In genomic region chr2:235746257-235746934, GRCh38 we compare ENCODE assay signal across 8 cellular contexts.
DNase-seq lines count a peak whose midpoint lies in the region; ATAC-seq and TF ChIP-seq lines count a peak whose summit lies in the region.

No MANE protein-coding gene starts in this region.

- H3K36me3 ChIP-seq in CD8-positive, alpha-beta T cell (ENCODE audit: insufficient read depth, low read length), result no peaks in the 10 kb centered on the region
- no peaks in the 10 kb centered on the region for H3K36me3 ChIP-seq in brain microvascular endothelial cell (replicated peaks)
- H3K36me3 ChIP-seq in spleen, result peaks cover 0 to 12% (median 0%) of the 10 kb centered on the region in 6 donors

- intact Hi-C loops in CD8-positive, alpha-beta T cell (cut with DNase I, micrococcal nuclease), result loop anchor here (1.0 to 10.0 kb wide), 4 partner anchors 150 to 1196 kb away; no protein-coding TSS in a partner anchor
- intact Hi-C loops in spleen (cut with DNase I; ENCODE audit: low total_unique reads), result loop anchor here (1.0 to 10.0 kb wide), 2 partner anchors 151 to 612 kb away; no protein-coding TSS in a partner anchor

- H3K9me3 Mint-ChIP-seq in CD8-positive, alpha-beta T cell, result no peaks in the 10 kb centered on the region

- in situ Hi-C loops in brain microvascular endothelial cell (cut with HindIII; ENCODE audit: low pct_ligation_motif_present, low sequenced_read_pairs), result no loop called here

- H3K27ac ChIP-seq in CD8-positive, alpha-beta T cell (ENCODE audit: low read depth, low read length), result no peak overlapping the region
- H3K27ac ChIP-seq in brain microvascular endothelial cell (no peak overlapping the region), spleen (no peak overlapping the region)

- H3K9me3 ChIP-seq in CD8-positive, alpha-beta T cell (ENCODE audit: low read length), result no peaks in the 10 kb centered on the region
- no peaks in the 10 kb centered on the region for H3K9me3 ChIP-seq in spleen

- WGBS in spleen, 5 donors, result 24 to 45% (median 36%) methylated on average over 9 to 12 of the region's 12 CpGs

- CTCF ChIA-PET in CD8-positive, alpha-beta T cell (lab: Charles Lee), result interaction anchor here (0.8 to 1.8 kb wide), 16 partner anchors 8 to 1198 kb away, joined by 3 to 6 read pairs (median 3); no protein-coding TSS in a partner anchor

- no peaks in the 10 kb centered on the region for H3K36me3 Mint-ChIP-seq in CD8-positive, alpha-beta T cell

- H3K4me1 Mint-ChIP-seq in CD8-positive, alpha-beta T cell (ENCODE audit: low read depth), result no peaks in the 10 kb centered on the region

- H3K4me3 ChIP-seq in CD8-positive, alpha-beta T cell (ENCODE audit: low read depth, low read length), result no peak overlapping the region
- H3K4me3 ChIP-seq in brain microvascular endothelial cell (ENCODE audit: low read depth, low read length), result no peak overlapping the region
- H3K4me3 ChIP-seq in spleen, result no peak overlapping the region

- DNase-seq in CD8-positive, alpha-beta T cell, result peak in 4 of 7 experiments; percentile 13 to 40 (median 21)
- DNase-seq in NAMALWA (ENCODE audit: low spot score) (peak; percentile 67), SKM-1 treated with dmso at 0.1 percent for 144 hours (lab: John Stamatoyannopoulos, UW; ENCODE audit: unreplicated experiment) (peak; percentile 36), brain microvascular endothelial cell (peak; percentile 78), iPS-NIHi7 (ENCODE audit: extremely low spot score) (peak; percentile 83), spleen (no peak)

- TF ChIP-seq POLR2A in spleen (IDR thresholded peaks at IDR 0.05), result no peak

- no peak overlapping the region for H3K4me3 Mint-ChIP-seq in CD8-positive, alpha-beta T cell

- H3K4me1 ChIP-seq in CD8-positive, alpha-beta T cell (ENCODE audit: insufficient read depth, low read length), result no peaks in the 10 kb centered on the region
- peaks cover 0 to 8% (median 0%) of the 10 kb centered on the region in 6 donors for H3K4me1 ChIP-seq in spleen

- no peak overlapping the region for H3K27ac Mint-ChIP-seq in CD8-positive, alpha-beta T cell

- peaks cover 16% of the 10 kb centered on the region for H3K27me3 Mint-ChIP-seq in CD8-positive, alpha-beta T cell (ENCODE audit: low read depth)

- H3K27me3 ChIP-seq in CD8-positive, alpha-beta T cell (ENCODE audit: insufficient read depth, low read length), result no peaks in the 10 kb centered on the region
- no peaks in the 10 kb centered on the region for H3K27me3 ChIP-seq in brain microvascular endothelial cell (replicated peaks)
- peaks cover 0 to 8% (median 0%) of the 10 kb centered on the region in 7 donors for H3K27me3 ChIP-seq in spleen (replicated peaks in 1 of 7)

- POLR2A ChIA-PET in CD8-positive, alpha-beta T cell (lab: Charles Lee), result no interaction called here

- no peak for ATAC-seq in CD8-positive, alpha-beta T cell
- ATAC-seq in GM19452 (IDR thresholded peaks at IDR 0.05; ENCODE audit: unreplicated experiment) (peak; percentile 64), HG03108 (IDR thresholded peaks at IDR 0.05; ENCODE audit: unreplicated experiment) (no peak)

- TF ChIP-seq CTCF in CD8-positive, alpha-beta T cell (IDR thresholded peaks at IDR 0.05), result peak; percentile 48
- TF ChIP-seq CTCF in brain microvascular endothelial cell (IDR thresholded peaks at IDR 0.05; ENCODE audit: low read depth, low read length, missing control alignments), result peak; percentile 86
- TF ChIP-seq CTCF in spleen (IDR thresholded peaks at IDR 0.05 in 8 of 11, conservative IDR thresholded peaks at IDR 0.05 in 3 of 11), result peak; percentile 31 to 80 (median 74)
